17 cellular contexts compared by ENCODE assay signal in the genomic region with DNA sequence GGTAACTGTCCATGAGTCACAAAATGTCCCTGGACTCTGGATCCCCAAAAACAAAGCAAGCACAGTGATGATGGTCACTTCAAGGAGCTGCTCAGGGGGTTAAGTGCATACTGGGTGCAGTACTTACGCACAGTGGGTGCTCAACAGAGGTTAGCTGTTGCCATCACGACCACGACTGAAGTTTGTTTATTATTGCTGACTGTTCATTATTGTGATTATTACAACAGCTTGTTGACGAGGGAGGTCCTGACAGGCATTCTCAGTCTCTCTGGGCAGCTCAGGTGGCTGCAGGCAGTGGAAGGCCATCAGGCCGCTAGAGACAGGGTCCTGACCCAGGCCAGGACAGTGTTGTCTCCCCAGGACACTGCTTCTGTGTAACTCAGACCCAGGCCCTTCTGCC.
DNase-seq lines count a peak whose midpoint lies in the region; ATAC-seq, FAIRE-seq and TF ChIP-seq lines count a peak whose summit lies in the region.
"Had no signal": no experiment of that assay in that cellular context is flagged by ENCODE, and none has a peak within 500 bp of the region (broad histone marks: within the 10 kb centered on the region; RNA-seq: fewer than 3 reads in every experiment).

No MANE protein-coding gene starts in this region.

- no peak overlapping the region for H3K14ac ChIP-seq in IMR-90 (replicated peaks; ENCODE audit: low read depth, low read length)
- H3K14ac ChIP-seq in H1 (ENCODE audit: insufficient read length) = no peak overlapping the region

- no peaks in the 10 kb centered on the region for H3K79me2 ChIP-seq in HepG2 (ENCODE audit: insufficient read depth, low read length)
- H3K79me2 ChIP-seq in H1 (ENCODE audit: control insufficient read depth in 1 of 2, insufficient read depth in 2 of 2, low read length in 2 of 2) = no peaks in the 10 kb centered on the region

- TF ChIP-seq EP300 in HepG2 (IDR thresholded peaks at IDR 0.05; ENCODE audit: low read depth in 2 of 2, low read length in 2 of 2) (no peak), HepG2 (CRISPR knock-in tag; IDR thresholded peaks at IDR 0.05; ENCODE audit: borderline replicate concordance) (no peak), H1 (IDR thresholded peaks at IDR 0.05; ENCODE audit: borderline replicate concordance in 1 of 2, low read depth in 2 of 2, low read length in 2 of 2) (no peak)

- H3K4me2 ChIP-seq in HepG2 (ENCODE audit: low read depth, low read length) (no peak overlapping the region), IMR-90 (ENCODE audit: low read depth, low read length) (no peak overlapping the region), H1 (ENCODE audit: insufficient read depth in 1 of 2, low read depth in 2 of 2, low read length in 2 of 2) (peak overlapping the region in 1 of 2 experiments; percentile 19; a peak in 2 of 4 replicates)
- H3K4me2 ChIP-seq: BLaER1 treated with 17β-estradiol and CSF1 and Interleukin-3, amounts not matched to agents 10 nM and 100 nM had no signal

- H2BK15ac ChIP-seq in IMR-90 (ENCODE audit: low read depth, low read length) = no peak overlapping the region
- peak overlapping the region; percentile 81; the same call in 1 of the 2 replicates for H2BK15ac ChIP-seq in H1 (ENCODE audit: low read length)

- no peak overlapping the region for H4K91ac ChIP-seq in IMR-90 (ENCODE audit: insufficient read depth, low read depth, low read length)
- H4K91ac ChIP-seq in H1 (replicated peaks; ENCODE audit: insufficient read length, low read length) = no peak overlapping the region

- H3K18ac ChIP-seq in IMR-90 (ENCODE audit: low read depth, low read length) = no peak overlapping the region
- H3K18ac ChIP-seq in H1 (ENCODE audit: extremely low read depth, low read length) = peak overlapping the region; percentile 48; the same call in 1 of the 2 replicates

- H3K9me3 ChIP-seq in HepG2 (ENCODE audit: low read length) (no peaks in the 10 kb centered on the region), right lobe of liver (no peaks in the 10 kb centered on the region), IMR-90 (ENCODE audit: control insufficient read depth, insufficient read depth, low read length) (peaks cover 6% of the 10 kb centered on the region), H1 (ENCODE audit: insufficient read depth in 2 of 2, low read depth in 1 of 2, low read length in 1 of 2) (no peaks in the 10 kb centered on the region)
- no peaks in the 10 kb centered on the region for H3K9me3 ChIP-seq in effector memory CD4-positive, alpha-beta T cell (ENCODE audit: control insufficient read depth, low read length)

- 100% methylated on average over 5 of the region's 5 CpGs for whole genome bisulfite sequencing in HepG2 (ENCODE audit: low lambda C conversion rate)
- 20% methylated on average over 2 of the region's 5 CpGs for WGBS in right lobe of liver (ENCODE audit: insufficient coverage, low coverage, low lambda C conversion rate, missing lambda C conversion rate)
- WGBS in IMR-90 (ENCODE audit: extremely low coverage in 2 of 2, insufficient read length in 1 of 2), 2 experiments = 42% methylated on average over 5 of the region's 5 CpGs; no CpG with 5 or more reads in 1 of the 2 experiments
- WGBS in H1 (ENCODE audit: extremely low coverage in 1 of 2, insufficient coverage in 1 of 2, insufficient read length in 1 of 2, insufficient replicate concordance in 2 of 2, low coverage in 1 of 2, low lambda C conversion rate in 2 of 2, missing lambda C conversion rate in 1 of 2), 2 experiments = 78% methylated on average over 5 of the region's 5 CpGs; no CpG with 5 or more reads in 1 of the 2 experiments

- POLR2A ChIA-PET in HepG2 (lab: Yijun Ruan, JAX) = no interaction called here
- POLR2A ChIA-PET in IMR-90 (lab: Charles Lee; ENCODE audit: unreplicated experiment) = no interaction called here
- POLR2A ChIA-PET in H1 (lab: Charles Lee; ENCODE audit: partially characterized antibody) = no interaction called here

- TF ChIP-seq CTCF in HepG2 (CRISPR knock-in tag; IDR thresholded peaks at IDR 0.05) = no peak
- TF ChIP-seq CTCF in right lobe of liver (IDR thresholded peaks at IDR 0.05) = no peak
- no peak for TF ChIP-seq CTCF in IMR-90 (conservative IDR thresholded peaks at IDR 0.05; ENCODE audit: low read depth, low read length)
- TF ChIP-seq CTCF in H1 (IDR thresholded peaks at IDR 0.05; ENCODE audit: control extremely low read depth in 1 of 3, insufficient read depth in 1 of 3, low read depth in 1 of 3, low read length in 3 of 3) = no peak

- H3K36me3 ChIP-seq in HepG2 (replicated peaks in 1 of 2; ENCODE audit: control insufficient read depth in 1 of 2, insufficient read depth in 2 of 2, low read length in 2 of 2) (peaks cover 19 to 28% of the 10 kb centered on the region in 2 experiments; a peak in 4 of 5 replicates), right lobe of liver (no peaks in the 10 kb centered on the region), IMR-90 (ENCODE audit: control insufficient read depth, insufficient read depth, low read length) (no peaks in the 10 kb centered on the region), H1 (ENCODE audit: control insufficient read depth in 2 of 4, insufficient read depth in 4 of 4, low read length in 3 of 4) (no peaks in the 10 kb centered on the region)
- no peaks in the 10 kb centered on the region for H3K36me3 ChIP-seq in effector memory CD4-positive, alpha-beta T cell (ENCODE audit: control insufficient read depth, insufficient read depth, low read length)
- H3K36me3 ChIP-seq: BLaER1 treated with 17β-estradiol and CSF1 and Interleukin-3, amounts not matched to agents 10 nM and 100 nM had no signal

- H3K9ac ChIP-seq in HepG2 (ENCODE audit: insufficient read depth, low read depth, low read length) (no peak overlapping the region), IMR-90 (ENCODE audit: low read depth, low read length) (no peak overlapping the region), H1 (replicated peaks in 1 of 4; ENCODE audit: extremely low read depth in 1 of 4, low read depth in 3 of 4, low read length in 3 of 4) (no peak overlapping the region; a peak in 1 of 7 replicates)
- H3K9ac ChIP-seq: BLaER1 treated with 17β-estradiol and CSF1 and Interleukin-3, amounts not matched to agents 10 nM and 100 nM had no signal

- in situ Hi-C loops in HepG2 (cut with HindIII; ENCODE audit: extremely low pct_ligation_motif_present, low pct_unique_long_range_greater_than_20kb) (no loop called here), IMR-90 (cut with MboI; ENCODE audit: low sequenced_read_pairs) (no loop called here)

- DNase-seq in HepG2 (ENCODE audit: low spot score) (no peak), right lobe of liver (no peak), IMR-90 (no peak), H1 (ENCODE audit: low read depth in 1 of 2, low spot score in 2 of 2) (no peak), NCI-H82 treated with DMSO at 0.1 percent for 48 hours (lab: John Stamatoyannopoulos, UW; ENCODE audit: unreplicated experiment) (no peak)
- no peak for DNase-seq in effector memory CD4-positive, alpha-beta T cell
- DNase-seq: 8988T; Calu3; CD8-positive, alpha-beta T cell; DND-41; EL; KBM-7 had no signal

- no peak overlapping the region for H3K4ac ChIP-seq in IMR-90 (ENCODE audit: low read depth, low read length)
- H3K4ac ChIP-seq in H1 (replicated peaks; ENCODE audit: insufficient read length, low read depth, low read length) = no peak overlapping the region

- H2AFZ ChIP-seq in HepG2 (ENCODE audit: low read length) (no peak overlapping the region), IMR-90 (replicated peaks; ENCODE audit: low read length, poor library complexity) (peak overlapping the region; percentile 43), H1 (ENCODE audit: low read length) (no peak overlapping the region)

- TF ChIP-seq POLR2A in HepG2 (IDR thresholded peaks at IDR 0.05; ENCODE audit: insufficient read depth in 1 of 2, low read depth in 2 of 2, low read length in 2 of 2) (no peak), right lobe of liver (IDR thresholded peaks at IDR 0.05) (no peak), IMR-90 (IDR thresholded peaks at IDR 0.05; ENCODE audit: low read depth, low read length) (no peak), H1 (IDR thresholded peaks at IDR 0.05; ENCODE audit: control extremely low read depth in 1 of 2, low read depth in 2 of 2, low read length in 2 of 2) (no peak)

- no peaks in the 10 kb centered on the region for H3K9me1 ChIP-seq in IMR-90 (ENCODE audit: insufficient read depth, low read length)

- H2BK20ac ChIP-seq in IMR-90 (ENCODE audit: low read depth, low read length) (no peak overlapping the region), H1 (ENCODE audit: low read length) (0 out of 2 replicates have a peak overlapping the region, but pooled peaks have one; percentile 11)

- TF ChIP-seq RAD21 in HepG2 (CRISPR knock-in tag; IDR thresholded peaks at IDR 0.05) (no peak), IMR-90 (IDR thresholded peaks at IDR 0.05; ENCODE audit: low read length) (no peak), H1 (IDR thresholded peaks at IDR 0.05 in 1 of 2, conservative IDR thresholded peaks at IDR 0.05 in 1 of 2; ENCODE audit: low read depth in 2 of 2, low read length in 2 of 2) (no peak)

- intact Hi-C loops in HepG2 (cut with micrococcal nuclease; ENCODE audit: unreplicated experiment) (no loop called here), right lobe of liver (cut with DNase I) (no loop called here), IMR-90 (cut with micrococcal nuclease) (no loop called here)

- 0 out of 2 replicates have a peak overlapping the region, but pooled peaks have one; percentile 60 for H2BK12ac ChIP-seq in H1 (ENCODE audit: low read depth, low read length)

- H3K79me1 ChIP-seq in IMR-90 (ENCODE audit: low read depth in 1 of 2, low read length in 2 of 2) (no peaks in the 10 kb centered on the region), H1 (ENCODE audit: low read depth, low read length) (no peaks in the 10 kb centered on the region; the same call in 1 of the 2 replicates)

- no peak for ATAC-seq in HepG2
- no peak for ATAC-seq in right lobe of liver
- ATAC-seq in IMR-90 (ENCODE audit: low read depth) = no peak
- ATAC-seq in GM18907 (IDR thresholded peaks at IDR 0.05; ENCODE audit: unreplicated experiment) = no peak
- ATAC-seq: CD8-positive, alpha-beta T cell; GM12878 had no signal

- H4K20me1 ChIP-seq in HepG2 (ENCODE audit: insufficient read depth, low read length) = no peaks in the 10 kb centered on the region
- no peaks in the 10 kb centered on the region; the same call in none of the 2 replicates for H4K20me1 ChIP-seq in IMR-90 (ENCODE audit: insufficient read depth, low read length)
- H4K20me1 ChIP-seq in H1 (replicated peaks in 1 of 2; ENCODE audit: control insufficient read depth in 1 of 2, insufficient read depth in 2 of 2, low read length in 2 of 2) = peaks cover 3 to 12% of the 10 kb centered on the region in 2 experiments

- H3K4me1 ChIP-seq in HepG2 (ENCODE audit: insufficient read depth, low read length) = no peaks in the 10 kb centered on the region
- no peaks in the 10 kb centered on the region for H3K4me1 ChIP-seq in right lobe of liver
- peaks cover 4% of the 10 kb centered on the region; the same call in 1 of the 2 replicates for H3K4me1 ChIP-seq in IMR-90 (ENCODE audit: control insufficient read depth, insufficient read depth, low read length)
- peaks cover 6 to 22% (median 12%) of the 10 kb centered on the region in 4 experiments for H3K4me1 ChIP-seq in H1 (replicated peaks in 1 of 4; ENCODE audit: control insufficient read depth in 3 of 4, insufficient read depth in 4 of 4, low read length in 3 of 4)
- no peaks in the 10 kb centered on the region for H3K4me1 ChIP-seq in effector memory CD4-positive, alpha-beta T cell (ENCODE audit: control insufficient read depth, insufficient read depth, low read length, poor library complexity, severe bottlenecking)

- H2AK9ac ChIP-seq in IMR-90 (replicated peaks; ENCODE audit: low read depth, low read length, poor library complexity) = peak overlapping the region; percentile 28

- no peak overlapping the region for H2BK120ac ChIP-seq in IMR-90 (ENCODE audit: low read depth, low read length)
- H2BK120ac ChIP-seq in H1 (replicated peaks; ENCODE audit: low read depth, low read length) = no peak overlapping the region

- H4K8ac ChIP-seq in IMR-90 (ENCODE audit: low read depth in 2 of 2, low read length in 2 of 2) (no peak overlapping the region), H1 (ENCODE audit: extremely low read depth, insufficient read depth, low read length) (no peak overlapping the region)

- BruUV-seq in HepG2 (replicated peaks; lab: Mats Ljungman, UMichigan) = no TSS peak
- no TSS peak for BruUV-seq in IMR-90 (replicated peaks; lab: Mats Ljungman, UMichigan)

- H3K23me2 ChIP-seq in H1 (ENCODE audit: low read depth, low read length) = no peaks in the 10 kb centered on the region

- H3K27ac ChIP-seq in HepG2 (ENCODE audit: extremely low read length, insufficient read depth, low read length) (no peak overlapping the region), right lobe of liver (no peak overlapping the region), IMR-90 (ENCODE audit: insufficient read depth, low read length) (no peak overlapping the region), H1 (ENCODE audit: low read depth, low read length) (no peak overlapping the region)
- H3K27ac ChIP-seq in effector memory CD4-positive, alpha-beta T cell (ENCODE audit: insufficient read depth, low read length, poor library complexity, severe bottlenecking) = no peak overlapping the region
- H3K27ac ChIP-seq: BLaER1 treated with 17β-estradiol and CSF1 and Interleukin-3, amounts not matched to agents 10 nM and 100 nM had no signal

- H3K4me3 ChIP-seq in HepG2 (replicated peaks in 1 of 3; ENCODE audit: insufficient read depth in 1 of 3, low read depth in 2 of 3, low read length in 3 of 3) (no peak overlapping the region), right lobe of liver (no peak overlapping the region), IMR-90 (ENCODE audit: insufficient read depth, low read depth, low read length) (no peak overlapping the region), H1 (ENCODE audit: extremely low read depth in 1 of 4, insufficient read depth in 2 of 4, low read depth in 3 of 4, low read length in 4 of 4) (no peak overlapping the region)
- no peak overlapping the region for H3K4me3 ChIP-seq in effector memory CD4-positive, alpha-beta T cell (ENCODE audit: insufficient read depth, low read depth, low read length, poor library complexity, severe bottlenecking)
- H3K4me3 ChIP-seq: BLaER1 treated with 17β-estradiol and CSF1 and Interleukin-3, amounts not matched to agents 10 nM and 100 nM; GM12878 had no signal

- H2BK5ac ChIP-seq in IMR-90 (ENCODE audit: low read depth, low read length, poor library complexity, severe bottlenecking) (no peak overlapping the region), H1 (ENCODE audit: low read depth, low read length) (no peak overlapping the region)

- dilution Hi-C loops in IMR-90 (cut with HindIII; ENCODE audit: low sequenced_read_pairs, unreplicated experiment) = no loop called here

- H2AK5ac ChIP-seq in IMR-90 (ENCODE audit: low read depth, low read length) = no peak overlapping the region
- H2AK5ac ChIP-seq in H1 (ENCODE audit: low read depth, low read length) = no peak overlapping the region

- H3K23ac ChIP-seq in IMR-90 (ENCODE audit: low read depth, low read length) (no peak overlapping the region), H1 (ENCODE audit: insufficient read length) (no peak overlapping the region)

- CTCF ChIA-PET in HepG2 (lab: Yijun Ruan, JAX; ENCODE audit: low intra/inter-chr PET ratio, low total read pairs) = no interaction called here
- CTCF ChIA-PET in IMR-90 (lab: Yijun Ruan, JAX) = no interaction called here
- CTCF ChIA-PET in H1 (lab: Charles Lee; ENCODE audit: partially characterized antibody) = interaction anchor here (0.6 to 3.8 kb wide), 14 partner anchors 10 to 550 kb away, joined by 3 to 26 read pairs (median 4); no protein-coding TSS in a partner anchor

- H3K56ac ChIP-seq in IMR-90 (ENCODE audit: extremely low read depth, insufficient read depth, low read length) = no peak overlapping the region
- no peak overlapping the region for H3K56ac ChIP-seq in H1 (replicated peaks; ENCODE audit: insufficient read length, low read depth, low read length)

- FAIRE-seq in HepG2 (lab: Jason Lieb, UNC) (no peak), H1 (lab: Jason Lieb, UNC) (no peak)
- FAIRE-seq: GM12878, GM19239, HTR-8/SVneo had no signal

- H3K27me3 ChIP-seq in HepG2 (ENCODE audit: control insufficient read depth in 1 of 2, insufficient read depth in 2 of 2, low read length in 2 of 2) (no peaks in the 10 kb centered on the region), right lobe of liver (no peaks in the 10 kb centered on the region), IMR-90 (ENCODE audit: control insufficient read depth, insufficient read depth, low read length) (no peaks in the 10 kb centered on the region), H1 (replicated peaks in 1 of 4; ENCODE audit: control insufficient read depth in 3 of 4, extremely low read depth in 1 of 4, insufficient read depth in 3 of 4, low read length in 3 of 4) (no peaks in the 10 kb centered on the region)
- no peaks in the 10 kb centered on the region for H3K27me3 ChIP-seq in effector memory CD4-positive, alpha-beta T cell (replicated peaks; ENCODE audit: control insufficient read depth, insufficient read depth, low read length, poor library complexity, severe bottlenecking)

- H4K5ac ChIP-seq in IMR-90 (ENCODE audit: low read depth, low read length) (no peak overlapping the region), H1 (ENCODE audit: insufficient read length, low read depth, low read length) (no peak overlapping the region)

Comparison
In these comparisons a context has a peak if more than half of its experiments do, and no peak if none do; other contexts are left out.
1. Of the 41 proteins assayed by ChIP-seq in both HepG2 and H1: peak only in HepG2: MAFK; only in H1: none; in both: none; in neither: 40.